Comparison of ENCODE assay signal across 20 cellular contexts in genomic region chr13:57784633-57785032, GRCh38.
"Had no signal": no experiment of that assay in that cellular context is flagged by ENCODE, and none has a peak within 500 bp of the region (broad histone marks: within the 10 kb centered on the region; RNA-seq: fewer than 3 reads in every experiment).

No MANE protein-coding gene starts in this region.

- H3K27me3 ChIP-seq: MG63 had no signal

- H3K4me3 ChIP-seq: MG63 had no signal

- H3K9me3 ChIP-seq: MG63 had no signal

- ATAC-seq: activated T-cell treated with anti-CD3 and anti-CD28 coated beads, Interleukin-2, amount 50 U/mL, for 4 hours; PC-3 had no signal

- H3K36me3 ChIP-seq: MG63 had no signal

- DNase-seq: activated B cell treated with CpG ODN at 0.5 μM for 24 hours; activated CD4-positive, alpha-beta memory T cell treated with anti-CD3 and anti-CD28 coated beads for 36 hours; activated CD4-positive, alpha-beta T cell treated with anti-CD3 and anti-CD28 coated beads for 1 hour; activated CD4-positive, alpha-beta T cell treated with anti-CD3 and anti-CD28 coated beads, Interleukin-2, amount 10 ng/mL, durations not matched to agents 24 days and 14 days; activated CD8-positive, alpha-beta memory T cell treated with anti-CD3 and anti-CD28 coated beads for 24 hours; activated gamma-delta T cell; activated naive CD4-positive, alpha-beta T cell treated with anti-CD3 and anti-CD28 coated beads for 36 hours; activated T-cell treated with anti-CD3 and anti-CD28 coated beads, Interleukin-2, amount 50 U/mL, for 4 hours; amygdala; MG63; NCI-H1105; NCI-H1436; NCI-H1694 treated with DMSO at 0.1 percent for 48 hours; NCI-H2029 treated with DMSO at 0.1 percent for 48 hours; NCI-H510A treated with DMSO at 0.1 percent for 48 hours; NK-92 treated with Interleukin-12 subunit alpha and Interleukin-12 subunit beta, amount 100 ng/mL, for 24 hours; PC-3; SHP77; T-helper 9 cell had no signal

- H3K27ac ChIP-seq: KMS-11 had no signal
